In the genomic region with DNA sequence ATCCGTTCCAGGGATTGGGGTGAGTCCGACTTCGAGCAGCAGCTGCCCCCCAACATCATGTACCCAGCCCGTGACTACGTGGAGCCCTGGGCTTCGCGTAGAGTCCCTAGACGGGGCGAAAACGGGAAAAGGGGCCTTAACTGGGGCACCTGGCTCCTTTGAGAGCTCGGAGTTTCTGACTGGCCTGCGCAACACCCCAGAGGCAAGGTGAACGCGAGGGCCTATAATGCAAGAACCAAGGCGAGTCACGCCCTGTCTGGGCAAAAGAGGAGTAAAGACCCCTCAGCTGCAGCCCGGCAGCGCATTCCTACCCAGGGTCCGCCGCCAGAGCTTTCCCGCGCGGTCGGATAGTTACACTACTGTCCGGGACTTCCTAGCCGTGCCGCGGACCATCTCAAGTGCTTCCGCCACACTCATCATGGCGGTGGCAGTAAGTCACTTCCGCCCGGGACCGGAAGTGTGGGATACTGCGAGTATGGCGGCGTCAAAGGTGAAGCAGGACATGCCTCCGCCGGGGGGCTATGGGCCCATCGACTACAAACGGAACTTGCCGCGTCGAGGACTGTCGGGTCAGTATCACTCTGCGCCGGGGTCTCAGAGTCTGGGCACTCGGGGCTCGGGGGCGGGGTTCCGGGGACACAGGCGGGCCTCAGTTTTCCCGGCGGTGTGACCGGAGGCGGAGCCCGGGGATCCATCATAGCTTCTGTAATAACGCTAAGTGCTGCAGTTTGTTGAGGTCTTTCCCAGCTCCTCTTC, we compare ENCODE assay signal across 8 cellular contexts. TPM values are rescaled to one million over a fixed set of nuclear protein-coding genes. Genes with fewer than 3 reads are reported as not detected.
DNase-seq lines count a peak whose midpoint lies in the region; ATAC-seq and TF ChIP-seq lines count a peak whose summit lies in the region.

Gene NDUFA13, plus strand, starts transcription at position 462 of the 756 bp plus-strand sequence. Its CDS starts 14 bp downstream, at position 476.

- H3K4me1 ChIP-seq in right atrium auricular region (peaks cover 0 to 42% of the 10 kb centered on the region in 2 donors), prostate gland (replicated peaks) (no peaks in the 10 kb centered on the region)

- H3K27me3 ChIP-seq in right atrium auricular region = no peaks in the 10 kb centered on the region
- H3K27me3 ChIP-seq in prostate gland (replicated peaks; ENCODE audit: insufficient read depth) = no peaks in the 10 kb centered on the region

- H3K36me3 Mint-ChIP-seq in T-helper 1 cell treated with Interleukin-12 subunit alpha and Interleukin-12 subunit beta and Interleukin-4 antibody, amounts not matched to agents 30 μg/mL and 1 μg/mL, for 36 hours (ENCODE audit: low read depth) = peaks cover 16% of the 10 kb centered on the region

- H3K4me3 ChIP-seq in right atrium auricular region (peak within 1 kb of the TSS; percentile 65 to 75), prostate gland (peak within 1 kb of the TSS; percentile 59 to 67)

- DNase-seq in NCI-H1694 treated with DMSO at 0.1 percent for 48 hours (lab: John Stamatoyannopoulos, UW) = peak; percentile 77
- peak; percentile 77 for DNase-seq in amniotic stem cell (lab: John Stamatoyannopoulos, UW)
- peak; percentile 95 for DNase-seq in right atrium auricular region (ENCODE audit: low spot score)
- DNase-seq in prostate gland (ENCODE audit: low spot score) = peak; percentile 89
- peak; percentile 95 for DNase-seq in ureter (ENCODE audit: low spot score)

- peak; percentile 93 for ATAC-seq in HG02885 (IDR thresholded peaks at IDR 0.05; ENCODE audit: poor library complexity, unreplicated experiment)

- intact Hi-C loops in prostate gland (cut with DNase I) = no loop called here

- H3K9me3 Mint-ChIP-seq in T-helper 1 cell treated with Interleukin-12 subunit alpha and Interleukin-12 subunit beta and Interleukin-4 antibody, amounts not matched to agents 30 μg/mL and 1 μg/mL, for 36 hours = no peaks in the 10 kb centered on the region

- peaks cover 12% of the 10 kb centered on the region for H3K4me1 Mint-ChIP-seq in T-helper 1 cell treated with Interleukin-12 subunit alpha and Interleukin-12 subunit beta and Interleukin-4 antibody, amounts not matched to agents 30 μg/mL and 1 μg/mL, for 36 hours (ENCODE audit: low read depth)

- peak within 1 kb of the TSS; percentile 95 for H3K27ac Mint-ChIP-seq in T-helper 1 cell treated with Interleukin-12 subunit alpha and Interleukin-12 subunit beta and Interleukin-4 antibody, amounts not matched to agents 30 μg/mL and 1 μg/mL, for 36 hours

- TF ChIP-seq POLR2A in GM15510 (IDR thresholded peaks at IDR 0.05; ENCODE audit: borderline replicate concordance, extremely low read depth, insufficient read length) = peak; percentile 87
- peak; percentile 62 for TF ChIP-seq POLR2A in prostate gland (IDR thresholded peaks at IDR 0.05)

- 6% methylated on average over 25 of the region's 57 CpGs for WGBS in prostate gland

- H3K9me3 ChIP-seq in right atrium auricular region = no peaks in the 10 kb centered on the region
- H3K9me3 ChIP-seq in prostate gland = no peaks in the 10 kb centered on the region

- H3K27ac ChIP-seq in right atrium auricular region (peak within 1 kb of the TSS; percentile 86 to 96), prostate gland (peak within 1 kb of the TSS; percentile 81 to 83)

- TF ChIP-seq CTCF in right atrium auricular region (IDR thresholded peaks at IDR 0.05) (no peak), prostate gland (IDR thresholded peaks at IDR 0.05) (peak in 1 of 4 experiments; percentile 19)

- H3K27me3 Mint-ChIP-seq in T-helper 1 cell treated with Interleukin-12 subunit alpha and Interleukin-12 subunit beta and Interleukin-4 antibody, amounts not matched to agents 30 μg/mL and 1 μg/mL, for 36 hours (ENCODE audit: low read depth) = no peaks in the 10 kb centered on the region

- peak within 1 kb of the TSS; percentile 87 for H3K4me3 Mint-ChIP-seq in T-helper 1 cell treated with Interleukin-12 subunit alpha and Interleukin-12 subunit beta and Interleukin-4 antibody, amounts not matched to agents 30 μg/mL and 1 μg/mL, for 36 hours

- H3K36me3 ChIP-seq in right atrium auricular region (peaks cover 9% of the 10 kb centered on the region), prostate gland (no peaks in the 10 kb centered on the region)

RNA-seq across cellular contexts. Expression of gene NDUFA13, which starts in this region (rescaled TPM):
- total RNA-seq in right atrium auricular region (100 to 1,000 TPM in 1 of 2 donors, 10 to 100 TPM in 1; 59.3 to 198 TPM), prostate gland (10 to 100 TPM; 46.0 to 57.4 TPM), ureter (369 TPM)

Comparison
In these comparisons a context has a peak if more than half of its experiments do, and no peak if none do; other contexts are left out.
1. Peak in every context shown above with its lines: DNase-seq, ATAC-seq, H3K4me3 ChIP-seq and H3K27ac ChIP-seq.